Comparison of ENCODE assay signal across 1 cellular context in the genomic region with DNA sequence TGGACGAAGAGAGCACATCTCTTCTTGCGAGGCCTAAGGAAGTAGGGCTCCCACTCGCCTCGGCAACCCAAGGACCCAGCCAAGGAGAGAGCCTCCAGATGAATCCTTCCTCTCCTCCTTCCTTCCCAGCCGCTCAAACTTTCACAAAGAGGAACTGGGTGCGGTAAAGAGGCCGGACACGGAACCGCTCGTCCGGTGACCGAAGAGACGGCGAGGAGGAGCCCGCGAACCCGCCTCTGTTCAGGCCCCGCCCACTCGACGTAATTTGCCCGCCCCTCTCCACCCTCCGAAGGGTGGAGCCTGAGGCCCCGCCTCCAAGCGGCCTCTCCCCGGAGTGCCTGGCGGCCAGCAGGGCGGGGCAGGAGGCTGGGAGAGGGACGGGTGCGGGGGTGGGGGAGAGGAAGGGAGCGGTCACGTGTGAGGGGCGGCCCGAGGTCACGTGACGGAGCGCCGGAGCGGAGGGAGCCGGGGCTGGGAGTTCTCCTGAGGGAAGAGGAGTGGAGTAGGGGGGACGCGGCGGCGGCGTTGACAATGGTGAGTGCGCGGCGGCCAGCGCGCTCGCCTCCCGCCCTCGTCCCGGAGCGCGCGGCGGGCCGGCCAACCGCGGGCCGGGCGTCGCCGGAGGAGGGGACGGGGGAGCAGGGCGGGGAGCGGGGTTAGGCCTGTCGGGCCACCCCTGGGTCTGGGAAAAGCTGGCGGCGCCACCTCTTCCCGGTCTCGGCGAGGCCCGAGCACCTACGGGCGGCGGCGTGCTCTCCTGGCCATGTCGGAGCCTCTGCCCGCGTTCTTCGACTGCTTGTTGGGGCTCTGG.
A peak's percentile ranks its signal among the peaks of the same experiment; 100 is the strongest.
TF ChIP-seq lines count a peak whose summit lies in the region.

A gene (plus strand): TSS at position 432 of the 811 bp plus-strand sequence. CDS start 100 bp downstream, at position 532.

TF ChIP-seq in HepG2, 621 proteins besides CTCF, POLR2A, EP300 and RAD21 (continued from another document and continues in another):
- TF ChIP-seq, protein P1, sequence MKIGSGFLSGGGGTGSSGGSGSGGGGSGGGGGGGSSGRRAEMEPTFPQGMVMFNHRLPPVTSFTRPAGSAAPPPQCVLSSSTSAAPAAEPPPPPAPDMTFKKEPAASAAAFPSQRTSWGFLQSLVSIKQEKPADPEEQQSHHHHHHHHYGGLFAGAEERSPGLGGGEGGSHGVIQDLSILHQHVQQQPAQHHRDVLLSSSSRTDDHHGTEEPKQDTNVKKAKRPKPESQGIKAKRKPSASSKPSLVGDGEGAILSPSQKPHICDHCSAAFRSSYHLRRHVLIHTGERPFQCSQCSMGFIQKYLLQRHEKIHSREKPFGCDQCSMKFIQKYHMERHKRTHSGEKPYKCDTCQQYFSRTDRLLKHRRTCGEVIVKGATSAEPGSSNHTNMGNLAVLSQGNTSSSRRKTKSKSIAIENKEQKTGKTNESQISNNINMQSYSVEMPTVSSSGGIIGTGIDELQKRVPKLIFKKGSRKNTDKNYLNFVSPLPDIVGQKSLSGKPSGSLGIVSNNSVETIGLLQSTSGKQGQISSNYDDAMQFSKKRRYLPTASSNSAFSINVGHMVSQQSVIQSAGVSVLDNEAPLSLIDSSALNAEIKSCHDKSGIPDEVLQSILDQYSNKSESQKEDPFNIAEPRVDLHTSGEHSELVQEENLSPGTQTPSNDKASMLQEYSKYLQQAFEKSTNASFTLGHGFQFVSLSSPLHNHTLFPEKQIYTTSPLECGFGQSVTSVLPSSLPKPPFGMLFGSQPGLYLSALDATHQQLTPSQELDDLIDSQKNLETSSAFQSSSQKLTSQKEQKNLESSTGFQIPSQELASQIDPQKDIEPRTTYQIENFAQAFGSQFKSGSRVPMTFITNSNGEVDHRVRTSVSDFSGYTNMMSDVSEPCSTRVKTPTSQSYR (CRISPR knock-in tag; IDR thresholded peaks at IDR 0.05; ENCODE audit: borderline replicate concordance), result peak; percentile 72
- TF ChIP-seq, protein P2, sequence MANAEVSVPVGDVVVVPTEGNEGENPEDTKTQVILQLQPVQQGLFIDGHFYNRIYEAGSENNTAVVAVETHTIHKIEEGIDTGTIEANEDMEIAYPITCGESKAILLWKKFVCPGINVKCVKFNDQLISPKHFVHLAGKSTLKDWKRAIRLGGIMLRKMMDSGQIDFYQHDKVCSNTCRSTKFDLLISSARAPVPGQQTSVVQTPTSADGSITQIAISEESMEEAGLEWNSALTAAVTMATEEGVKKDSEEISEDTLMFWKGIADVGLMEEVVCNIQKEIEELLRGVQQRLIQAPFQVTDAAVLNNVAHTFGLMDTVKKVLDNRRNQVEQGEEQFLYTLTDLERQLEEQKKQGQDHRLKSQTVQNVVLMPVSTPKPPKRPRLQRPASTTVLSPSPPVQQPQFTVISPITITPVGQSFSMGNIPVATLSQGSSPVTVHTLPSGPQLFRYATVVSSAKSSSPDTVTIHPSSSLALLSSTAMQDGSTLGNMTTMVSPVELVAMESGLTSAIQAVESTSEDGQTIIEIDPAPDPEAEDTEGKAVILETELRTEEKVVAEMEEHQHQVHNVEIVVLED (CRISPR knock-in tag; IDR thresholded peaks at IDR 0.05; ENCODE audit: borderline replicate concordance), result peak; percentile 54; the same call in 1 of the 2 replicates
- TF ChIP-seq POLR2AphosphoS5 (IDR thresholded peaks at IDR 0.05; ENCODE audit: low read depth, low read length), result peak; percentile 94
- no peak; the same call in 1 of the 2 replicates for TF ChIP-seq ZNF782 (CRISPR knock-in tag; IDR thresholded peaks at IDR 0.05; ENCODE audit: borderline replicate concordance)
- no peak for TF ChIP-seq ZNF260 (CRISPR knock-in tag; IDR thresholded peaks at IDR 0.05; ENCODE audit: borderline replicate concordance, low read depth)
- TF ChIP-seq, protein P3, sequence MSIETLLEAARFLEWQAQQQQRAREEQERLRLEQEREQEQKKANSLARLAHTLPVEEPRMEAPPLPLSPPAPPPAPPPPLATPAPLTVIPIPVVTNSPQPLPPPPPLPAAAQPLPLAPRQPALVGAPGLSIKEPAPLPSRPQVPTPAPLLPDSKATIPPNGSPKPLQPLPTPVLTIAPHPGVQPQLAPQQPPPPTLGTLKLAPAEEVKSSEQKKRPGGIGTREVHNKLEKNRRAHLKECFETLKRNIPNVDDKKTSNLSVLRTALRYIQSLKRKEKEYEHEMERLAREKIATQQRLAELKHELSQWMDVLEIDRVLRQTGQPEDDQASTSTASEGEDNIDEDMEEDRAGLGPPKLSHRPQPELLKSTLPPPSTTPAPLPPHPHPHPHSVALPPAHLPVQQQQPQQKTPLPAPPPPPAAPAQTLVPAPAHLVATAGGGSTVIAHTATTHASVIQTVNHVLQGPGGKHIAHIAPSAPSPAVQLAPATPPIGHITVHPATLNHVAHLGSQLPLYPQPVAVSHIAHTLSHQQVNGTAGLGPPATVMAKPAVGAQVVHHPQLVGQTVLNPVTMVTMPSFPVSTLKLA (IDR thresholded peaks at IDR 0.05), result peak; percentile 88
- no peak for TF ChIP-seq SP1 (IDR thresholded peaks at IDR 0.05)
- peak; percentile 78 for TF ChIP-seq SP1 (CRISPR knock-in tag; IDR thresholded peaks at IDR 0.05)
- TF ChIP-seq ZNF616 (CRISPR knock-in tag; IDR thresholded peaks at IDR 0.05; ENCODE audit: low read depth), result no peak; the same call in 1 of the 2 replicates
- TF ChIP-seq ZNF225 (CRISPR knock-in tag; IDR thresholded peaks at IDR 0.05), result no peak
- no peak for TF ChIP-seq FIP1L1 (IDR thresholded peaks at IDR 0.05; ENCODE audit: borderline replicate concordance, insufficient read depth, low read depth, low read length)
- no peak for TF ChIP-seq KLF11 (CRISPR knock-in tag; IDR thresholded peaks at IDR 0.05)
- TF ChIP-seq SUZ12 (IDR thresholded peaks at IDR 0.05; ENCODE audit: low read depth, low read length), result no peak
- no peak for TF ChIP-seq MZF1 (CRISPR knock-in tag; IDR thresholded peaks at IDR 0.05; ENCODE audit: borderline replicate concordance)
- TF ChIP-seq, protein P4, sequence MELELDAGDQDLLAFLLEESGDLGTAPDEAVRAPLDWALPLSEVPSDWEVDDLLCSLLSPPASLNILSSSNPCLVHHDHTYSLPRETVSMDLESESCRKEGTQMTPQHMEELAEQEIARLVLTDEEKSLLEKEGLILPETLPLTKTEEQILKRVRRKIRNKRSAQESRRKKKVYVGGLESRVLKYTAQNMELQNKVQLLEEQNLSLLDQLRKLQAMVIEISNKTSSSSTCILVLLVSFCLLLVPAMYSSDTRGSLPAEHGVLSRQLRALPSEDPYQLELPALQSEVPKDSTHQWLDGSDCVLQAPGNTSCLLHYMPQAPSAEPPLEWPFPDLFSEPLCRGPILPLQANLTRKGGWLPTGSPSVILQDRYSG (CRISPR knock-in tag; IDR thresholded peaks at IDR 0.05), result no peak
- TF ChIP-seq RFX1 (IDR thresholded peaks at IDR 0.05), result no peak
- peak; percentile 57; the same call in 1 of the 2 replicates for TF ChIP-seq ZNF777 (CRISPR knock-in tag; IDR thresholded peaks at IDR 0.05)
- TF ChIP-seq YY1 (IDR thresholded peaks at IDR 0.05; ENCODE audit: insufficient read depth, insufficient replicate concordance, low read depth, low read length), result peak; percentile 56
- peak; percentile 60; the same call in 1 of the 2 replicates for TF ChIP-seq ZNF546 (CRISPR knock-in tag; conservative IDR thresholded peaks at IDR 0.05)
- no peak for TF ChIP-seq TBX3 (IDR thresholded peaks at IDR 0.05; ENCODE audit: borderline replicate concordance)
- TF ChIP-seq, protein P5, sequence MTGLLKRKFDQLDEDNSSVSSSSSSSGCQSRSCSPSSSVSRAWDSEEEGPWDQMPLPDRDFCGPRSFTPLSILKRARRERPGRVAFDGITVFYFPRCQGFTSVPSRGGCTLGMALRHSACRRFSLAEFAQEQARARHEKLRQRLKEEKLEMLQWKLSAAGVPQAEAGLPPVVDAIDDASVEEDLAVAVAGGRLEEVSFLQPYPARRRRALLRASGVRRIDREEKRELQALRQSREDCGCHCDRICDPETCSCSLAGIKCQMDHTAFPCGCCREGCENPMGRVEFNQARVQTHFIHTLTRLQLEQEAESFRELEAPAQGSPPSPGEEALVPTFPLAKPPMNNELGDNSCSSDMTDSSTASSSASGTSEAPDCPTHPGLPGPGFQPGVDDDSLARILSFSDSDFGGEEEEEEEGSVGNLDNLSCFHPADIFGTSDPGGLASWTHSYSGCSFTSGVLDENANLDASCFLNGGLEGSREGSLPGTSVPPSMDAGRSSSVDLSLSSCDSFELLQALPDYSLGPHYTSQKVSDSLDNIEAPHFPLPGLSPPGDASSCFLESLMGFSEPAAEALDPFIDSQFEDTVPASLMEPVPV (CRISPR knock-in tag; IDR thresholded peaks at IDR 0.05), result no peak
- no peak for TF ChIP-seq ZNF460 (CRISPR knock-in tag; IDR thresholded peaks at IDR 0.05; ENCODE audit: borderline replicate concordance)
- TF ChIP-seq, protein P6, sequence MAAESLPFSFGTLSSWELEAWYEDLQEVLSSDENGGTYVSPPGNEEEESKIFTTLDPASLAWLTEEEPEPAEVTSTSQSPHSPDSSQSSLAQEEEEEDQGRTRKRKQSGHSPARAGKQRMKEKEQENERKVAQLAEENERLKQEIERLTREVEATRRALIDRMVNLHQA (CRISPR knock-in tag; IDR thresholded peaks at IDR 0.05), result no peak
- no peak for TF ChIP-seq ZNF841 (CRISPR knock-in tag; IDR thresholded peaks at IDR 0.05; ENCODE audit: borderline replicate concordance)
- peak; percentile 66; the same call in 1 of the 2 replicates for TF ChIP-seq ZNF232 (CRISPR knock-in tag; IDR thresholded peaks at IDR 0.05; ENCODE audit: borderline replicate concordance)
- no peak for TF ChIP-seq ZMYM2 (CRISPR knock-in tag; IDR thresholded peaks at IDR 0.05)
- TF ChIP-seq TCF12 (IDR thresholded peaks at IDR 0.05), result no peak
- TF ChIP-seq TCF12 (CRISPR knock-in tag; IDR thresholded peaks at IDR 0.05), result 0 out of 2 replicates have a peak, but pooled peaks have one; percentile 39
- TF ChIP-seq ZNF598 (CRISPR knock-in tag; IDR thresholded peaks at IDR 0.05; ENCODE audit: borderline replicate concordance), result no peak
- TF ChIP-seq ZNF33B (CRISPR knock-in tag; IDR thresholded peaks at IDR 0.05), result peak; percentile 57; the same call in 1 of the 2 replicates
- no peak for TF ChIP-seq ZNF674 (CRISPR knock-in tag; IDR thresholded peaks at IDR 0.05; ENCODE audit: low read depth)
- TF ChIP-seq SIN3A (IDR thresholded peaks at IDR 0.05; ENCODE audit: borderline replicate concordance, low read depth, low read length), result peak; percentile 59; the same call in 1 of the 2 replicates
- TF ChIP-seq, protein P7, sequence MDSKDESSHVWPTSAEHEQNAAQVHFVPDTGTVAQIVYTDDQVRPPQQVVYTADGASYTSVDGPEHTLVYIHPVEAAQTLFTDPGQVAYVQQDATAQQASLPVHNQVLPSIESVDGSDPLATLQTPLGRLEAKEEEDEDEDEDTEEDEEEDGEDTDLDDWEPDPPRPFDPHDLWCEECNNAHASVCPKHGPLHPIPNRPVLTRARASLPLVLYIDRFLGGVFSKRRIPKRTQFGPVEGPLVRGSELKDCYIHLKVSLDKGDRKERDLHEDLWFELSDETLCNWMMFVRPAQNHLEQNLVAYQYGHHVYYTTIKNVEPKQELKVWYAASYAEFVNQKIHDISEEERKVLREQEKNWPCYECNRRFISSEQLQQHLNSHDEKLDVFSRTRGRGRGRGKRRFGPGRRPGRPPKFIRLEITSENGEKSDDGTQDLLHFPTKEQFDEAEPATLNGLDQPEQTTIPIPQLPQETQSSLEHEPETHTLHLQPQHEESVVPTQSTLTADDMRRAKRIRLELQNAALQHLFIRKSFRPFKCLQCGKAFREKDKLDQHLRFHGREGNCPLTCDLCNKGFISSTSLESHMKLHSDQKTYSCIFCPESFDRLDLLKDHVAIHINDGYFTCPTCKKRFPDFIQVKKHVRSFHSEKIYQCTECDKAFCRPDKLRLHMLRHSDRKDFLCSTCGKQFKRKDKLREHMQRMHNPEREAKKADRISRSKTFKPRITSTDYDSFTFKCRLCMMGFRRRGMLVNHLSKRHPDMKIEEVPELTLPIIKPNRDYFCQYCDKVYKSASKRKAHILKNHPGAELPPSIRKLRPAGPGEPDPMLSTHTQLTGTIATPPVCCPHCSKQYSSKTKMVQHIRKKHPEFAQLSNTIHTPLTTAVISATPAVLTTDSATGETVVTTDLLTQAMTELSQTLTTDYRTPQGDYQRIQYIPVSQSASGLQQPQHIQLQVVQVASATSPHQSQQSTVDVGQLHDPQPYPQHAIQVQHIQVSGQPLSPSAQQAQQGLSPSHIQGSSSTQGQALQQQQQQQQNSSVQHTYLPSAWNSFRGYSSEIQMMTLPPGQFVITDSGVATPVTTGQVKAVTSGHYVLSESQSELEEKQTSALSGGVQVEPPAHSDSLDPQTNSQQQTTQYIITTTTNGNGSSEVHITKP (CRISPR knock-in tag; IDR thresholded peaks at IDR 0.05; ENCODE audit: low read depth), result peak; percentile 60; the same call in 1 of the 2 replicates
- no peak for TF ChIP-seq FOXM1 (CRISPR knock-in tag; IDR thresholded peaks at IDR 0.05)
- 0 out of 2 replicates have a peak, but pooled peaks have one; percentile 50 for TF ChIP-seq ZNF343 (CRISPR knock-in tag; IDR thresholded peaks at IDR 0.05)
- no peak for TF ChIP-seq SNAPC2 (CRISPR knock-in tag; IDR thresholded peaks at IDR 0.05)
- TF ChIP-seq ZFYVE20 (CRISPR knock-in tag; IDR thresholded peaks at IDR 0.05; ENCODE audit: borderline replicate concordance, low read depth), result no peak
- TF ChIP-seq ZNF331 (CRISPR knock-in tag; IDR thresholded peaks at IDR 0.05), result no peak
- TF ChIP-seq, protein P8, sequence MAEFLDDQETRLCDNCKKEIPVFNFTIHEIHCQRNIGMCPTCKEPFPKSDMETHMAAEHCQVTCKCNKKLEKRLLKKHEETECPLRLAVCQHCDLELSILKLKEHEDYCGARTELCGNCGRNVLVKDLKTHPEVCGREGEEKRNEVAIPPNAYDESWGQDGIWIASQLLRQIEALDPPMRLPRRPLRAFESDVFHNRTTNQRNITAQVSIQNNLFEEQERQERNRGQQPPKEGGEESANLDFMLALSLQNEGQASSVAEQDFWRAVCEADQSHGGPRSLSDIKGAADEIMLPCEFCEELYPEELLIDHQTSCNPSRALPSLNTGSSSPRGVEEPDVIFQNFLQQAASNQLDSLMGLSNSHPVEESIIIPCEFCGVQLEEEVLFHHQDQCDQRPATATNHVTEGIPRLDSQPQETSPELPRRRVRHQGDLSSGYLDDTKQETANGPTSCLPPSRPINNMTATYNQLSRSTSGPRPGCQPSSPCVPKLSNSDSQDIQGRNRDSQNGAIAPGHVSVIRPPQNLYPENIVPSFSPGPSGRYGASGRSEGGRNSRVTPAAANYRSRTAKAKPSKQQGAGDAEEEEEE (CRISPR knock-in tag; IDR thresholded peaks at IDR 0.05; ENCODE audit: borderline replicate concordance), result no peak; the same call in 1 of the 2 replicates
- peak; percentile 94 for TF ChIP-seq MAZ (IDR thresholded peaks at IDR 0.05; ENCODE audit: borderline replicate concordance, low read depth, low read length)
- TF ChIP-seq MAZ (CRISPR knock-in tag; IDR thresholded peaks at IDR 0.05; ENCODE audit: low read depth), result peak; percentile 90
- no peak for TF ChIP-seq ZNF547 (CRISPR knock-in tag; IDR thresholded peaks at IDR 0.05)
- TF ChIP-seq ZIK1 (CRISPR knock-in tag; IDR thresholded peaks at IDR 0.05; ENCODE audit: borderline replicate concordance, low read depth), result no peak
- TF ChIP-seq XRCC5 (optimal IDR thresholded peaks at IDR 0.05; ENCODE audit: low read length), result peak; percentile 48
- TF ChIP-seq, protein P9, sequence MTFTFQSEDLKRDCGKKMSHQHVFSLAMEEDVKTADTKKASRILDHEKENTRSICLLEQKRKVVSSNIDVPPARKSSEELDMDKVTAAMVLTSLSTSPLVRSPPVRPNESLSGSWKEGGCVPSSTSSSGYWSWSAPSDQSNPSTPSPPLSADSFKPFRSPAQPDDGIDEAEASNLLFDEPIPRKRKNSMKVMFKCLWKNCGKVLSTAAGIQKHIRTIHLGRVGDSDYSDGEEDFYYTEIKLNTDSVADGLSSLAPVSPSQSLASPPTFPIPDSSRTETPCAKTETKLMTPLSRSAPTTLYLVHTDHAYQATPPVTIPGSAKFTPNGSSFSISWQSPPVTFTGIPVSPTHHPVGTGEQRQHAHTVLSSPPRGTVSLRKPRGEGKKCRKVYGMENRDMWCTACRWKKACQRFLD (CRISPR knock-in tag; IDR thresholded peaks at IDR 0.05; ENCODE audit: borderline replicate concordance), result 0 out of 2 replicates have a peak, but pooled peaks have one; percentile 56
